1 cellular context compared by ENCODE assay signal in the genomic region with DNA sequence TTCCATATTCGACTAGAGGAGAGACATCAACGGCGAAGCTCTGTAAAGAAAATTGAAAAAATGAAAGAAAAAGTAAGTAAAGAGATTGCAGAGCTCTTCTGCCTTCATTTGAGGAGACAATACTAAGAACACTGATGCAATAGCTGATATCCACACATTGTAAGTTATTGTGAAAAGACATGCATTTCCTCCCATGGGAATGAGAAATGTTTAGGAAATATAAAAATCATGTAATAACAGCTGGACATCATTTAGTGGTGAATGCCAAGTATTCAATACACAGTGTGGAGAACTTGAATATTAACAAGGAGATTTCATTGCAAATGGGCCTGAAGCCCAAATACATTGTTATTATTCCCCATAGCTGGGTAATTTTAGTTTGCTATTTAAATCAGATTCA.
TF ChIP-seq lines count a peak whose summit lies in the region.

No MANE protein-coding gene starts in this region.

TF ChIP-seq in GM23338, 12 proteins besides CTCF, POLR2A, EP300 and RAD21:
- TF ChIP-seq ZNF462 (CRISPR knock-in tag; IDR thresholded peaks at IDR 0.05): no peak
- TF ChIP-seq CREB1 (CRISPR knock-in tag; IDR thresholded peaks at IDR 0.05; ENCODE audit: low read depth): no peak
- no peak for TF ChIP-seq JUNB (IDR thresholded peaks at IDR 0.05; ENCODE audit: unreplicated experiment)
- TF ChIP-seq NANOG (IDR thresholded peaks at IDR 0.05; ENCODE audit: borderline replicate concordance): no peak
- TF ChIP-seq POLR2AphosphoS5 (IDR thresholded peaks at IDR 0.05; ENCODE audit: low read depth): no peak
- no peak for TF ChIP-seq EZH2phosphoT487 (IDR thresholded peaks at IDR 0.05; ENCODE audit: unreplicated experiment)
